Comparison of ENCODE assay signal across 29 cellular contexts in the genomic region with DNA sequence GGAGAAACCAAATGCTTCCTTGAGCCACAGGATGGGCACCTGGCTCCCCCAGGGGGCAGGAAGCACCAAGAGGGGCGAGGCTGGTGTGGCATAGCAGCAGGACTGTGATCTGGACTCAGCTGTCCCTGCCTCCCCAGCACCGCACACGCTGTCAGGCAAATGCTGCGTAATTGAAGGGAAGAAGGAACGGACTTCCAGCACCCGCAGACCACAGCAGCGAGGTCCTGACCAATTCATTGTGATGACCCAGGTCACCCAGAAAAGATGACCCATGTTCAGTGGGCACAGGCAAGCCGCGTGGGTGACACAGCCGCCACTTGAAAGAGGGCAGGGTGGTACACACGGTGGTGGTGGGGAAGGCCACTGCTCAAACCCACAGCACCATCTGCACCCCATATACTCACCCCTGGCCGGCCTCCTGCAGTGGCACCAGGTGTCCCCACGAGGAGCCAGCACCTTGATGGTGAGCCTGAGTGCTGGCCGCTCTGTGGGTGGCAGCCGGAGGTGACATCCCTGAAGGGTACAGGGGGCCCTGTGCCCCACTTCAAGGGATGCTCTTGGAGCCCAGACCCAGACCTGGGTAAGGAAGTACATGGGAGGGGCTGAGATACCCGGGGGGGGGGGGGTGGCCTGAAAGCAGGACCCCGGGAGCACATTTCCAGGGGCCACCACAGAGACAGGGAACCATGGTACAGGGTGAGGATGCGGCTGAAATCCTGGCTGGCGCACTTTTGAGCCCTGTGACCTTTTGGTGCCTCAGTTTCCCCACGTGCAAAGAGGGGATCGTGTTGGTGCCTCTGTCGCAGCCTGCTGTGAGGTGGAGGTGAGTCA. TPM values are rescaled to one million over a fixed set of nuclear protein-coding genes. Genes with fewer than 3 reads are reported as not detected.
DNase-seq lines count a peak whose midpoint lies in the region; ATAC-seq, FAIRE-seq and TF ChIP-seq lines count a peak whose summit lies in the region.
"Had no signal": no experiment of that assay in that cellular context is flagged by ENCODE, and none has a peak within 500 bp of the region (broad histone marks: within the 10 kb centered on the region; RNA-seq: fewer than 3 reads in every experiment).

No MANE protein-coding gene starts in this region.

- CTCF ChIA-PET in WTC11 (lab: Charles Lee) = interaction anchor here (0.5 kb wide), 1 partner anchor 288 kb away, joined by 3 read pairs; no protein-coding TSS in a partner anchor

- H3K27me3 Mint-ChIP-seq in activated naive CD8-positive, alpha-beta T cell treated with anti-CD3 and anti-CD28 coated beads, Interleukin-2, amount 10 ng/mL, durations not matched to agents 7 days and 5 days = no peaks in the 10 kb centered on the region
- H3K27me3 Mint-ChIP-seq in activated naive CD8-positive, alpha-beta T cell treated with anti-CD3 and anti-CD28 coated beads, Interleukin-2, amount 50 U/mL, for 24 hours = no peaks in the 10 kb centered on the region
- no peaks in the 10 kb centered on the region for H3K27me3 Mint-ChIP-seq in WTC11 (ENCODE audit: low read depth)
- no peaks in the 10 kb centered on the region for H3K27me3 Mint-ChIP-seq in progenitor cell of endocrine pancreas
- H3K27me3 Mint-ChIP-seq: CD4-positive, alpha-beta T cell had no signal

- peak; percentile 23 for DNase-seq in activated naive CD8-positive, alpha-beta T cell treated with anti-CD3 and anti-CD28 coated beads, Interleukin-2, amount 10 ng/mL, durations not matched to agents 7 days and 5 days
- DNase-seq in activated naive CD8-positive, alpha-beta T cell treated with anti-CD3 and anti-CD28 coated beads, Interleukin-2, amount 50 U/mL, for 24 hours = no peak
- DNase-seq in WTC11 (ENCODE audit: low spot score) = peak; percentile 6
- DNase-seq in kidney = peak; percentile 55
- no peak for DNase-seq in progenitor cell of endocrine pancreas (ENCODE audit: low spot score, unreplicated experiment)
- DNase-seq in NCI-H2029 treated with DMSO at 0.1 percent for 48 hours (lab: John Stamatoyannopoulos, UW) = no peak
- DNase-seq in HuH-7.5 (ENCODE audit: low spot score) = no peak
- DNase-seq: activated CD4-positive, alpha-beta T cell treated with anti-CD3 and anti-CD28 coated beads for 4 hours; activated T-cell treated with anti-CD3 and anti-CD28 coated beads, Interleukin-2, amount 50 U/mL, for 1 hour; brain microvascular endothelial cell; CD4-positive, alpha-beta T cell; DMS 273 treated with DMSO at 0.1 percent for 48 hours; effector memory CD4-positive, alpha-beta T cell; foreskin fibroblast; heart right ventricle; kidney glomerular epithelial cell; stimulated activated CD4-positive, alpha-beta T cell treated with anti-CD3 and anti-CD28 coated beads, Interleukin-2, amount 100 ng/mL, for 24 hours; transverse colon had no signal

- H3K9ac ChIP-seq in kidney (ENCODE audit: low read length in 2 of 2) = no peak overlapping the region
- H3K9ac ChIP-seq: KMS-11 had no signal

- no peak overlapping the region for H3K4me3 Mint-ChIP-seq in activated naive CD8-positive, alpha-beta T cell treated with anti-CD3 and anti-CD28 coated beads, Interleukin-2, amount 10 ng/mL, durations not matched to agents 7 days and 5 days
- no peak overlapping the region for H3K4me3 Mint-ChIP-seq in activated naive CD8-positive, alpha-beta T cell treated with anti-CD3 and anti-CD28 coated beads, Interleukin-2, amount 50 U/mL, for 24 hours
- H3K4me3 Mint-ChIP-seq in WTC11 (no peak overlapping the region), progenitor cell of endocrine pancreas (ENCODE audit: low read depth) (no peak overlapping the region)
- H3K4me3 Mint-ChIP-seq: CD4-positive, alpha-beta T cell; memory B cell; T-helper 2 cell treated with Interferon-gamma antibody and Interleukin-4, amounts not matched to agents 5 μg/mL and 100 μg/mL, for 36 hours had no signal

- FAIRE-seq in kidney (lab: Jason Lieb, UNC) = no peak
- FAIRE-seq: A204.1, colon, GM12892, HTR-8/SVneo had no signal

- no peaks in the 10 kb centered on the region for H3K36me3 Mint-ChIP-seq in activated naive CD8-positive, alpha-beta T cell treated with anti-CD3 and anti-CD28 coated beads, Interleukin-2, amount 10 ng/mL, durations not matched to agents 7 days and 5 days
- H3K36me3 Mint-ChIP-seq in activated naive CD8-positive, alpha-beta T cell treated with anti-CD3 and anti-CD28 coated beads, Interleukin-2, amount 50 U/mL, for 24 hours (ENCODE audit: low read depth) = no peaks in the 10 kb centered on the region
- H3K36me3 Mint-ChIP-seq in WTC11 (no peaks in the 10 kb centered on the region), progenitor cell of endocrine pancreas (ENCODE audit: insufficient read depth) (no peaks in the 10 kb centered on the region)
- H3K36me3 Mint-ChIP-seq: memory B cell had no signal

- no peak overlapping the region for H3K4me3 ChIP-seq in kidney (ENCODE audit: low read length in 2 of 2)
- H3K4me3 ChIP-seq: heart right ventricle, smooth muscle cell, transverse colon had no signal

- intact Hi-C loops in kidney (cut with DNase I) = no loop called here

- H3K36me3 ChIP-seq in kidney (ENCODE audit: control insufficient read depth in 1 of 2, insufficient read depth in 2 of 2, low read length in 2 of 2) = no peaks in the 10 kb centered on the region
- H3K36me3 ChIP-seq: brain microvascular endothelial cell, heart right ventricle, transverse colon had no signal

- no peak overlapping the region for H3K27ac Mint-ChIP-seq in activated naive CD8-positive, alpha-beta T cell treated with anti-CD3 and anti-CD28 coated beads, Interleukin-2, amount 10 ng/mL, durations not matched to agents 7 days and 5 days
- no peak overlapping the region for H3K27ac Mint-ChIP-seq in activated naive CD8-positive, alpha-beta T cell treated with anti-CD3 and anti-CD28 coated beads, Interleukin-2, amount 50 U/mL, for 24 hours
- H3K27ac Mint-ChIP-seq in WTC11 = 0 out of 2 replicates have a peak overlapping the region, but pooled peaks have one; percentile 36
- peak overlapping the region; percentile 62 for H3K27ac Mint-ChIP-seq in progenitor cell of endocrine pancreas
- H3K27ac Mint-ChIP-seq: CD4-positive, alpha-beta T cell; memory B cell; T-helper 2 cell treated with Interferon-gamma antibody and Interleukin-4, amounts not matched to agents 5 μg/mL and 100 μg/mL, for 36 hours had no signal

- peaks cover 0 to 16% of the 10 kb centered on the region in 2 donors for H3K4me1 ChIP-seq in kidney (ENCODE audit: control insufficient read depth in 1 of 2, insufficient read depth in 1 of 2, low read depth in 1 of 2, low read length in 2 of 2)
- H3K4me1 ChIP-seq: heart right ventricle, transverse colon had no signal

- POLR2A ChIA-PET in activated naive CD8-positive, alpha-beta T cell treated with anti-CD3 and anti-CD28 coated beads, Interleukin-2, amount 10 ng/mL, durations not matched to agents 7 days and 5 days (lab: Charles Lee) = no interaction called here
- POLR2A ChIA-PET in WTC11 (lab: Charles Lee) = no interaction called here

- no peak for ATAC-seq in activated naive CD8-positive, alpha-beta T cell treated with anti-CD3 and anti-CD28 coated beads, Interleukin-2, amount 10 ng/mL, durations not matched to agents 7 days and 5 days (ENCODE audit: low read depth)
- no peak for ATAC-seq in activated naive CD8-positive, alpha-beta T cell treated with anti-CD3 and anti-CD28 coated beads, Interleukin-2, amount 50 U/mL, for 24 hours
- ATAC-seq in WTC11 (no peak), HG02759 (IDR thresholded peaks at IDR 0.05; ENCODE audit: unreplicated experiment) (no peak)
- ATAC-seq: esophagus mucosa, heart right ventricle had no signal

- no peaks in the 10 kb centered on the region for H3K4me1 Mint-ChIP-seq in activated naive CD8-positive, alpha-beta T cell treated with anti-CD3 and anti-CD28 coated beads, Interleukin-2, amount 10 ng/mL, durations not matched to agents 7 days and 5 days
- no peaks in the 10 kb centered on the region for H3K4me1 Mint-ChIP-seq in activated naive CD8-positive, alpha-beta T cell treated with anti-CD3 and anti-CD28 coated beads, Interleukin-2, amount 50 U/mL, for 24 hours
- H3K4me1 Mint-ChIP-seq in WTC11 (peaks cover 17% of the 10 kb centered on the region), progenitor cell of endocrine pancreas (ENCODE audit: low read depth) (peaks cover 8% of the 10 kb centered on the region)

- no peaks in the 10 kb centered on the region for H3K9me3 Mint-ChIP-seq in activated naive CD8-positive, alpha-beta T cell treated with anti-CD3 and anti-CD28 coated beads, Interleukin-2, amount 10 ng/mL, durations not matched to agents 7 days and 5 days
- no peaks in the 10 kb centered on the region for H3K9me3 Mint-ChIP-seq in activated naive CD8-positive, alpha-beta T cell treated with anti-CD3 and anti-CD28 coated beads, Interleukin-2, amount 50 U/mL, for 24 hours
- no peaks in the 10 kb centered on the region for H3K9me3 Mint-ChIP-seq in WTC11
- no peaks in the 10 kb centered on the region for H3K9me3 Mint-ChIP-seq in progenitor cell of endocrine pancreas (ENCODE audit: low read depth)
- H3K9me3 Mint-ChIP-seq: CD4-positive, alpha-beta T cell; memory B cell; T-helper 2 cell treated with Interferon-gamma antibody and Interleukin-4, amounts not matched to agents 5 μg/mL and 100 μg/mL, for 36 hours had no signal

- TF ChIP-seq CTCF in WTC11 (IDR thresholded peaks at IDR 0.05) (no peak), kidney (IDR thresholded peaks at IDR 0.05; ENCODE audit: borderline replicate concordance, extremely low read depth, insufficient read depth) (no peak), progenitor cell of endocrine pancreas (IDR thresholded peaks at IDR 0.05; ENCODE audit: unreplicated experiment) (no peak)

- no peak overlapping the region for H3K27ac ChIP-seq in kidney (ENCODE audit: low read depth in 2 of 2, low read length in 2 of 2)
- H3K27ac ChIP-seq: brain microvascular endothelial cell, heart right ventricle, KMS-11, transverse colon had no signal

- H3K9me3 ChIP-seq in kidney (ENCODE audit: control insufficient read depth in 1 of 2, low read length in 2 of 2) = no peaks in the 10 kb centered on the region
- H3K9me3 ChIP-seq: heart right ventricle, transverse colon had no signal

TF ChIP-seq in WTC11, 78 proteins besides CTCF, POLR2A, EP300 and RAD21 (continues in another document):
- TF ChIP-seq SMAD3 (CRISPR knock-in tag; IDR thresholded peaks at IDR 0.05; ENCODE audit: borderline replicate concordance) (no peak), ELF4 (CRISPR knock-in tag; IDR thresholded peaks at IDR 0.05; ENCODE audit: low read depth) (no peak), GABPB1 (CRISPR knock-in tag; IDR thresholded peaks at IDR 0.05) (no peak), SMAD4 (CRISPR knock-in tag; IDR thresholded peaks at IDR 0.05) (no peak), NR2C2 (CRISPR knock-in tag; IDR thresholded peaks at IDR 0.05) (no peak), SP1 (CRISPR knock-in tag; conservative IDR thresholded peaks at IDR 0.05) (no peak)

RNA-seq across cellular contexts. Expression of a gene that starts 11.5 kb away (rescaled TPM):
- under 1 TPM in 1 of 2 experiments, not detected in 1; 0.14 TPM for total RNA-seq in activated naive CD8-positive, alpha-beta T cell treated with anti-CD3 and anti-CD28 coated beads, Interleukin-2, amount 10 ng/mL, durations not matched to agents 7 days and 5 days
- total RNA-seq in WTC11 (2021) (19.7 to 20.2 TPM (median 20.0 TPM) in 3 replicates), kidney (2.7 TPM), progenitor cell of endocrine pancreas (20.7 and 21.8 TPM in 2 replicates)
- polyA plus RNA-seq in kidney (ENCODE audit: insufficient read depth, low read depth, low replicate concordance) = 12.5 TPM
- total RNA-seq: CD4-positive, alpha-beta T cell; OCI-LY7; smooth muscle cell had no signal
- polyA plus RNA-seq: smooth muscle cell had no signal

Comparison
In these comparisons a context has a peak if more than half of its experiments do, and no peak if none do; other contexts are left out.
1. DNase-seq: peak in activated naive CD8-positive, alpha-beta T cell treated with anti-CD3 and anti-CD28 coated beads, Interleukin-2, amount 10 ng/mL, durations not matched to agents 7 days and 5 days (single experiment), WTC11 (single experiment) and kidney (single experiment); none in activated naive CD8-positive, alpha-beta T cell treated with anti-CD3 and anti-CD28 coated beads, Interleukin-2, amount 50 U/mL, for 24 hours (single experiment), progenitor cell of endocrine pancreas (single experiment), NCI-H2029 treated with DMSO at 0.1 percent for 48 hours (single experiment) and HuH-7.5 (single experiment).
2. H3K27ac Mint-ChIP-seq: peak in WTC11 (single experiment) and progenitor cell of endocrine pancreas (single experiment); none in activated naive CD8-positive, alpha-beta T cell treated with anti-CD3 and anti-CD28 coated beads, Interleukin-2, amount 10 ng/mL, durations not matched to agents 7 days and 5 days (single experiment) and activated naive CD8-positive, alpha-beta T cell treated with anti-CD3 and anti-CD28 coated beads, Interleukin-2, amount 50 U/mL, for 24 hours (single experiment).